In the genomic region with DNA sequence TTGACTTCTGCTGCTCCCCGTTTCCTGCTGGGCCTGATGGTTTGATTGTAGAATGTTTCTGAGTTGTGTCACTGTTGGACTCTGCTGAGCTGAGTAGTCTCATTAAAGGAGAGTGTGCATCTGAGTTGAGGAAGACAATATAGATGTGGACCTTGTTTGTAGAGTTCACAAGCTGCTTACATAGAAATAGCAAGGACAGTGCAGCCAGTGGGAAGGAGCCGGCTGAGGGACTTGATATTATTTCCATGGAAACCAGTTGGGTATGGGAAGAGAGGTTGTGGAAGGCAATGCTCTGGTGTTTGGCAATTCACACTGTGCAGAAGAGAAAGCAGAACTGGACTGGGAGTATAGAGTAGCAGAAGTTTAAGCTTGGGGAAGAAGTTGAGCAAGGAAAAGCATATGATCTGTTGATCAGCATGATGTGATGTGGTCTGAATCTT, we compare ENCODE assay signal across 9 cellular contexts. TPM values are rescaled to one million over a fixed set of nuclear protein-coding genes. Genes with fewer than 3 reads are reported as not detected.
DNase-seq lines count a peak whose midpoint lies in the region; ATAC-seq and TF ChIP-seq lines count a peak whose summit lies in the region.
"Had no signal": no experiment of that assay in that cellular context is flagged by ENCODE, and none has a peak within 500 bp of the region (broad histone marks: within the 10 kb centered on the region; RNA-seq: fewer than 3 reads in every experiment).

No MANE protein-coding gene starts in this region.

- no peak for TF ChIP-seq CTCF in astrocyte of the spinal cord (IDR thresholded peaks at IDR 0.05; ENCODE audit: low read depth, low read length)

- H3K9me3 Mint-ChIP-seq in CD4-positive, CD25-positive, alpha-beta regulatory T cell, result no peaks in the 10 kb centered on the region

- H3K4me3 Mint-ChIP-seq in CD4-positive, CD25-positive, alpha-beta regulatory T cell, result peak overlapping the region; percentile 12 to 85 (median 49)

- peak overlapping the region; percentile 67 for H3K4me3 ChIP-seq in CD4-positive, CD25-positive, alpha-beta regulatory T cell (ENCODE audit: low read depth, low read length)
- no peak overlapping the region for H3K4me3 ChIP-seq in astrocyte of the spinal cord (ENCODE audit: low read depth, low read length)

- peak overlapping the region; percentile 72 to 88 (median 72) for H3K27ac Mint-ChIP-seq in CD4-positive, CD25-positive, alpha-beta regulatory T cell

- ATAC-seq in CD4-positive, CD25-positive, alpha-beta regulatory T cell (ENCODE audit: low read depth in 2 of 2), result no peak
- ATAC-seq in GM21786 (IDR thresholded peaks at IDR 0.05; ENCODE audit: unreplicated experiment) (no peak), HG03097 (IDR thresholded peaks at IDR 0.05; ENCODE audit: low FRiP score, unreplicated experiment) (no peak)

- no peaks in the 10 kb centered on the region for H3K36me3 ChIP-seq in CD4-positive, CD25-positive, alpha-beta regulatory T cell (ENCODE audit: control insufficient read depth, insufficient read depth, low read length)

- H3K4me1 ChIP-seq in CD4-positive, CD25-positive, alpha-beta regulatory T cell (ENCODE audit: control insufficient read depth, insufficient read depth, low read length, poor library complexity, severe bottlenecking), result peaks cover 61% of the 10 kb centered on the region

- peaks cover 29 to 93% (median 72%) of the 10 kb centered on the region in 4 donors for H3K4me1 Mint-ChIP-seq in CD4-positive, CD25-positive, alpha-beta regulatory T cell

- H3K9me3 ChIP-seq in CD4-positive, CD25-positive, alpha-beta regulatory T cell (ENCODE audit: control insufficient read depth in 2 of 2, low read length in 2 of 2), result no peaks in the 10 kb centered on the region

- peak in 1 of 3 donors; percentile 34 for DNase-seq in CD4-positive, CD25-positive, alpha-beta regulatory T cell
- peak; percentile 95 for DNase-seq in MV-4-11 (lab: John Stamatoyannopoulos, UW)
- DNase-seq in astrocyte of the spinal cord (ENCODE audit: low read depth, low spot score), result peak; percentile 61
- peak; percentile 37 for DNase-seq in midbrain (lab: John Stamatoyannopoulos, UW)
- no peak for DNase-seq in NCI-H446 (lab: John Stamatoyannopoulos, UW)
- DNase-seq in NCI-H82 treated with DMSO at 0.1 percent for 48 hours (lab: John Stamatoyannopoulos, UW; ENCODE audit: unreplicated experiment), result no peak
- DNase-seq: mesendoderm had no signal

- no peaks in the 10 kb centered on the region for H3K27me3 Mint-ChIP-seq in CD4-positive, CD25-positive, alpha-beta regulatory T cell

- in situ Hi-C loops in astrocyte of the spinal cord (cut with HindIII; ENCODE audit: low sequenced_read_pairs), result no loop called here

- H3K27me3 ChIP-seq in CD4-positive, CD25-positive, alpha-beta regulatory T cell (ENCODE audit: control insufficient read depth, insufficient read depth, low read length), result no peaks in the 10 kb centered on the region

- no peak overlapping the region for H3K27ac ChIP-seq in CD4-positive, CD25-positive, alpha-beta regulatory T cell (ENCODE audit: insufficient read depth, low read length, poor library complexity, severe bottlenecking)

- H3K36me3 Mint-ChIP-seq in CD4-positive, CD25-positive, alpha-beta regulatory T cell, result peaks cover 4% of the 10 kb centered on the region

RNA-seq across cellular contexts. Expression of gene IGF2R, which starts 14.8 kb away (rescaled TPM):
- total RNA-seq in CD4-positive, CD25-positive, alpha-beta regulatory T cell, result 71.2 TPM
- 10 to 100 TPM in 2 of 4 donors, 1 to 10 TPM in 2; 8.8 to 13.4 (median 9.8) TPM for polyA plus RNA-seq in CD4-positive, CD25-positive, alpha-beta regulatory T cell

Comparison
In these comparisons a context has a peak if more than half of its experiments do, and no peak if none do; other contexts are left out.
1. DNase-seq: peak in MV-4-11 (single experiment), astrocyte of the spinal cord (single experiment) and midbrain (single experiment); none in NCI-H446 (0 of 2) and NCI-H82 treated with DMSO at 0.1 percent for 48 hours (single experiment).